In the genomic region with DNA sequence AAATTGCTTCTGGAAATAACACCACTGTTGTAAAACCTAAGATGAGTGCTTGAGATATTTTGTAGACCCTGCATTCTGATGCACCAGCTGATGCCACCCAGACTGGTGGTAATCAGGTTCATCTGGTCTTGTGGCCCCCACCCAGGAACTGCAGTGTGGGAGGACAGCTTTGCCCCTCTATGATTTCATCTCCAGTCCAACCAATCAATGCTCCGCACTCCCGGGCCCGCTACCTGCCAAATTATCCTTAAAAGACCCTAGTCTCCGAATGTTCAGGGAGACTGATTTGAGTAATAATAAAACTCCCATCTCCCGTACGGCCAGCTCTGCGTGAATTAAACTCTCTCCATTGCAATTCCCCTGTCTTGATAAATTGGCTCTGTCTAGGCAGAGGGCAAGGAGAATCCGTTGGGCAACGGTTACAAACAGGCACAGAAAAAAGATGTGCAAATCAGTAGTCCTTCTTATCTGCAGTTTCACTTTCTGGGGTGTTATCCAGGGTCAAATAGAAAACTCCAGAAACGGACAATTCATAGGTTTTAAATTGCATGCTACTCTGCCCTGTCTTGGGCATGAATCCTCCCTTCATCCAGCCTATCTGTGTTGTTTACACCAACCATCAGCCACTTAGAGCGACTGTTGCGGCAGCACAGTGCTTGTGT, we compare ENCODE assay signal across 31 cellular contexts. TPM values are rescaled to one million over a fixed set of nuclear protein-coding genes. Genes with fewer than 3 reads are reported as not detected.
"Had no signal": no experiment of that assay in that cellular context is flagged by ENCODE, and none has a peak within 500 bp of the region (broad histone marks: within the 10 kb centered on the region; RNA-seq: fewer than 3 reads in every experiment).

No MANE protein-coding gene starts in this region.

- H3K27me3 Mint-ChIP-seq: activated naive CD4-positive, alpha-beta T cell treated with anti-CD3 and anti-CD28 coated beads, Interleukin-2, amount 50 U/mL, for 24 hours; memory B cell; stimulated activated memory B cell treated with anti-CD40 and anti-IgM and Interleukin-4, amounts not matched to agents 10 μg/mL and 1 μg/mL and 100 μg/mL, for 72 hours had no signal

- H3K27me3 ChIP-seq: stomach, suprapubic skin, tibial nerve had no signal

- H3K36me3 ChIP-seq: left ventricle myocardium inferior, stomach, suprapubic skin, tibial nerve had no signal

- ATAC-seq: activated CD8-positive, alpha-beta T cell treated with anti-CD3 and anti-CD28 coated beads, Interleukin-2, amount 10 ng/mL, durations not matched to agents 7 days and 5 days; sciatic nerve; stimulated activated memory B cell treated with anti-CD40 and anti-IgM and Interleukin-4, amounts not matched to agents 10 μg/mL and 1 μg/mL and 100 μg/mL, for 72 hours had no signal

- H3K27ac Mint-ChIP-seq: activated CD8-positive, alpha-beta T cell treated with anti-CD3 and anti-CD28 coated beads, Interleukin-2, amount 10 ng/mL, durations not matched to agents 7 days and 5 days; activated naive CD4-positive, alpha-beta T cell treated with anti-CD3 and anti-CD28 coated beads, Interleukin-2, amount 50 U/mL, for 24 hours; activated T-helper 1 cell treated with anti-CD3 and anti-CD28 coated beads, Interleukin-12 subunit alpha, Interleukin-12 subunit beta, Interleukin-2, Interleukin-4 antibody, amounts not matched to agents 30 ng/mL and 10 ng/mL and 1 ng/mL, durations not matched to agents 14 hours and 24 hours and 36 hours; dendritic cell treated with granulocyte-macrophage colony-stimulating factor and Interleukin-4, amounts not matched to agents 40 ng/mL and 50 ng/mL, for 4 days; memory B cell; stimulated activated memory B cell treated with anti-CD40 and anti-IgM and Interleukin-4, amounts not matched to agents 10 μg/mL and 1 μg/mL and 100 μg/mL, for 72 hours had no signal

- H3K36me3 Mint-ChIP-seq: brain; stimulated activated memory B cell treated with anti-CD40 and anti-IgM and Interleukin-4, amounts not matched to agents 10 μg/mL and 1 μg/mL and 100 μg/mL, for 72 hours had no signal

- H3K9me3 ChIP-seq: stomach, suprapubic skin, tibial nerve had no signal

- DNase-seq: activated CD4-positive, alpha-beta T cell treated with anti-CD3 and anti-CD28 coated beads, Interleukin-2, amount 50 U/mL, for 1 hour; activated CD4-positive, CD25-positive, alpha-beta regulatory T cell treated with anti-CD3 and anti-CD28 coated beads, Interleukin-2, amount 50 U/mL, for 72 hours; activated CD8-positive, alpha-beta T cell treated with anti-CD3 and anti-CD28 coated beads, Interleukin-2, amount 10 ng/mL, durations not matched to agents 7 days and 5 days; activated gamma-delta T cell treated with Interleukin-2 at 50 U/mL for 16 hours; aorta; effector CD4-positive, alpha-beta T cell; erythroblast; hippocampal formation; kidney glomerular epithelial cell; left ventricle myocardium inferior; nucleus accumbens; small intestine; stimulated activated CD4-positive, alpha-beta T cell treated with anti-CD3 and anti-CD28 coated beads, Interleukin-15, amount 100 ng/mL, for 24 hours; stomach had no signal

- H3K4me3 Mint-ChIP-seq: activated CD8-positive, alpha-beta T cell treated with anti-CD3 and anti-CD28 coated beads, Interleukin-2, amount 10 ng/mL, durations not matched to agents 7 days and 5 days; activated naive CD4-positive, alpha-beta T cell treated with anti-CD3 and anti-CD28 coated beads, Interleukin-2, amount 50 U/mL, for 24 hours; activated T-helper 1 cell treated with anti-CD3 and anti-CD28 coated beads, Interleukin-12 subunit alpha, Interleukin-12 subunit beta, Interleukin-2, Interleukin-4 antibody, amounts not matched to agents 30 ng/mL and 10 ng/mL and 1 ng/mL, durations not matched to agents 14 hours and 24 hours and 36 hours; brain; dendritic cell treated with granulocyte-macrophage colony-stimulating factor and Interleukin-4, amounts not matched to agents 40 ng/mL and 50 ng/mL, for 4 days; memory B cell; stimulated activated memory B cell treated with anti-CD40 and anti-IgM and Interleukin-4, amounts not matched to agents 10 μg/mL and 1 μg/mL and 100 μg/mL, for 72 hours had no signal

- H3K27ac ChIP-seq: left ventricle myocardium inferior, stomach, suprapubic skin, tibial nerve, VCaP had no signal

- H3K4me1 Mint-ChIP-seq: activated naive CD4-positive, alpha-beta T cell treated with anti-CD3 and anti-CD28 coated beads, Interleukin-2, amount 50 U/mL, for 24 hours; brain had no signal

- H3K9me3 Mint-ChIP-seq: activated naive CD4-positive, alpha-beta T cell treated with anti-CD3 and anti-CD28 coated beads, Interleukin-2, amount 50 U/mL, for 24 hours; activated T-helper 1 cell treated with anti-CD3 and anti-CD28 coated beads, Interleukin-12 subunit alpha, Interleukin-12 subunit beta, Interleukin-2, Interleukin-4 antibody, amounts not matched to agents 30 ng/mL and 10 ng/mL and 1 ng/mL, durations not matched to agents 14 hours and 24 hours and 36 hours had no signal

- H3K4me3 ChIP-seq: left ventricle myocardium inferior, stomach, suprapubic skin, tibial nerve had no signal

- FAIRE-seq: frontal cortex, small intestine, urothelium cell line had no signal

RNA-seq across cellular contexts. Expression of a gene that starts 29.2 kb away (rescaled TPM):
- total RNA-seq: activated CD8-positive, alpha-beta T cell treated with anti-CD3 and anti-CD28 coated beads, Interleukin-2, amount 10 ng/mL, durations not matched to agents 7 days and 5 days; activated T-helper 1 cell treated with anti-CD3 and anti-CD28 coated beads, Interleukin-12 subunit alpha, Interleukin-12 subunit beta, Interleukin-2, Interleukin-4 antibody, amounts not matched to agents 30 ng/mL and 10 ng/mL and 1 ng/mL, durations not matched to agents 14 hours and 24 hours and 36 hours; aorta; cardiac septum; frontal cortex; left ventricle myocardium inferior; mononuclear cell; myocyte; sciatic nerve; stomach; T-helper 2 cell treated with Interferon-gamma antibody and Interleukin-4, amounts not matched to agents 100 ng/mL and 5 ng/mL, for 36 hours; tibial nerve had no signal
- polyA plus RNA-seq: aorta, neural cell had no signal
